ENCODE assay signal across 16 cellular contexts in the genomic region with DNA sequence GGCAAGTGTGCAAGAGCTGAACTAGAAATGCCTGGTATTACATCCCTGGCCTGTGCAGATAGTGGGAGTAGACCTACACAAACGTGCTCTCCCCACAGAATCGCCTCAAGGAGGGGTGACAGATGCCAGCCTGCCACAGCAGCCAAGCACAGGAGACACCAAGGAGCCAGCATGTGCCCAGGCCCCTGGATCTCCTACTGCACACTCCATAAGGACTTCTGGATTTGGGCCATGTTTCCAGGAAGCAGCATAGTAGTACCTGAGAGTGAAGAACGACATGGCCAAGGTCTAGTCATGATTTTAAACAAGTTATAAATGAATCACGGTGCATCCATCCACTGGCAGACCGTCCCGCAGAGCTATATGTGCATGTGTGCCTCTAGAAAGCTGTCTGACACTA.
DNase-seq lines count a peak whose midpoint lies in the region; ATAC-seq and TF ChIP-seq lines count a peak whose summit lies in the region.
"Had no signal": no experiment of that assay in that cellular context is flagged by ENCODE, and none has a peak within 500 bp of the region (broad histone marks: within the 10 kb centered on the region; RNA-seq: fewer than 3 reads in every experiment).

No MANE protein-coding gene starts in this region.

- H3K4me2 ChIP-seq in neuronal stem cell (ENCODE audit: insufficient read depth, low read length, poor library complexity, severe bottlenecking), result no peak overlapping the region

- H3K18ac ChIP-seq in neuronal stem cell (ENCODE audit: low read length), result no peak overlapping the region

- no peak overlapping the region for H3K4ac ChIP-seq in neuronal stem cell (ENCODE audit: low read length)

- no peak for TF ChIP-seq CTCF in adrenal gland (IDR thresholded peaks at IDR 0.05)

- DNase-seq in NCI-H1694 treated with DMSO at 0.1 percent for 48 hours (lab: John Stamatoyannopoulos, UW), result peak; percentile 15
- no peak for DNase-seq in NCI-H1694 (lab: John Stamatoyannopoulos, UW)
- DNase-seq in H7, result peak; percentile 13
- DNase-seq in activated CD8-positive, alpha-beta memory T cell treated with anti-CD3 and anti-CD28 coated beads, Interleukin-2, amount 50 U/mL, for 48 hours, result peak; percentile 38
- no peak for DNase-seq in neuronal stem cell (ENCODE audit: low spot score)
- no peak for DNase-seq in adrenal gland
- DNase-seq in C1 segment of cervical spinal cord (lab: John Stamatoyannopoulos, UW), result no peak
- DNase-seq: CD4-positive, CD25-positive, alpha-beta regulatory T cell; COR-L47; IMR-90; NCI-H1417; NCI-H2029 treated with DMSO at 0.1 percent for 48 hours; NCI-H510A; SJCRH30 had no signal

- no peak overlapping the region for H3K27ac ChIP-seq in neuronal stem cell (replicated peaks; ENCODE audit: low read length)
- H3K27ac ChIP-seq in adrenal gland, result no peak overlapping the region
- H3K27ac ChIP-seq: SJCRH30 had no signal

- H2AFZ ChIP-seq in neuronal stem cell (ENCODE audit: low read length), result no peak overlapping the region

- H3K23ac ChIP-seq in neuronal stem cell (ENCODE audit: low read depth, low read length, poor library complexity), result peak overlapping the region; percentile 26

- no peak overlapping the region for H2BK12ac ChIP-seq in neuronal stem cell (ENCODE audit: low read length)

- H4K91ac ChIP-seq in neuronal stem cell (ENCODE audit: low read depth, low read length, poor library complexity), result no peak overlapping the region

- no peaks in the 10 kb centered on the region for H3K79me1 ChIP-seq in neuronal stem cell (ENCODE audit: low read depth, low read length)

- no peaks in the 10 kb centered on the region for H3K27me3 ChIP-seq in H7 (ENCODE audit: control insufficient read depth, insufficient read depth, low read length)
- H3K27me3 ChIP-seq in neuronal stem cell (ENCODE audit: control insufficient read depth in 3 of 3, insufficient read depth in 3 of 3, low read depth in 1 of 3, low read length in 3 of 3), result no peaks in the 10 kb centered on the region
- H3K27me3 ChIP-seq in adrenal gland, result no peaks in the 10 kb centered on the region
- H3K27me3 ChIP-seq: SJCRH30 had no signal

- H2BK5ac ChIP-seq in neuronal stem cell (ENCODE audit: low read length), result no peak overlapping the region

- H3K14ac ChIP-seq in neuronal stem cell (ENCODE audit: low read length), result no peak overlapping the region

- no peak for ATAC-seq in GM18498 (IDR thresholded peaks at IDR 0.05; ENCODE audit: unreplicated experiment)
- ATAC-seq: Panc1 had no signal

- H2BK120ac ChIP-seq in neuronal stem cell (ENCODE audit: low read depth, low read length), result no peak overlapping the region

- no peak overlapping the region for H2AK5ac ChIP-seq in neuronal stem cell (ENCODE audit: low read depth, low read length)

- H3K4me1 ChIP-seq in neuronal stem cell (ENCODE audit: control insufficient read depth in 2 of 2, insufficient read depth in 1 of 2, low read depth in 1 of 2, low read length in 2 of 2), result no peaks in the 10 kb centered on the region
- H3K4me1 ChIP-seq in adrenal gland (replicated peaks in 1 of 2), result no peaks in the 10 kb centered on the region
- H3K4me1 ChIP-seq: SJCRH30 had no signal

- H4K8ac ChIP-seq in neuronal stem cell (ENCODE audit: low read depth, low read length), result no peak overlapping the region

- H2BK15ac ChIP-seq in neuronal stem cell (ENCODE audit: low read length), result no peak overlapping the region

- no CpG with 5 or more reads among the region's 6 CpGs for WGBS in neuronal stem cell (ENCODE audit: extremely low coverage in 2 of 2, insufficient read length in 2 of 2, insufficient replicate concordance in 1 of 2), 2 donors
- WGBS in adrenal gland, 4 donors, result 60 to 76% (median 71%) methylated on average over 5 to 6 of the region's 6 CpGs

- no peak overlapping the region for H3K9ac ChIP-seq in neuronal stem cell (ENCODE audit: low read depth, low read length, poor library complexity)

- H3K9me3 ChIP-seq in neuronal stem cell (replicated peaks in 1 of 2; ENCODE audit: control insufficient read depth in 2 of 2, insufficient read depth in 1 of 2, low read depth in 1 of 2, low read length in 2 of 2) (no peaks in the 10 kb centered on the region), adrenal gland (replicated peaks in 1 of 3) (no peaks in the 10 kb centered on the region)
- H3K9me3 ChIP-seq: SJCRH30 had no signal

- H3K36me3 ChIP-seq in H7 (replicated peaks; ENCODE audit: control insufficient read depth, insufficient read depth, low read length) (no peaks in the 10 kb centered on the region), neuronal stem cell (replicated peaks in 1 of 2; ENCODE audit: control insufficient read depth in 2 of 2, insufficient read depth in 2 of 2, low read length in 2 of 2) (no peaks in the 10 kb centered on the region), adrenal gland (replicated peaks in 1 of 2) (no peaks in the 10 kb centered on the region)
- H3K36me3 ChIP-seq: SJCRH30 had no signal

- intact Hi-C loops in adrenal gland (cut with DNase I), result no loop called here

- no peak overlapping the region for H3K4me3 ChIP-seq in H7 (ENCODE audit: insufficient read depth, low read depth, low read length)
- no peak overlapping the region for H3K4me3 ChIP-seq in neuronal stem cell (ENCODE audit: low read length in 2 of 2)
- H3K4me3 ChIP-seq in adrenal gland, result no peak overlapping the region
- H3K4me3 ChIP-seq: SJCRH30 had no signal

- TF ChIP-seq POLR2A in adrenal gland (IDR thresholded peaks at IDR 0.05), result no peak

Comparison
In these comparisons a context has a peak if more than half of its experiments do, and no peak if none do; other contexts are left out.
1. DNase-seq: peak in NCI-H1694 treated with DMSO at 0.1 percent for 48 hours (single experiment), H7 (single experiment) and activated CD8-positive, alpha-beta memory T cell treated with anti-CD3 and anti-CD28 coated beads, Interleukin-2, amount 50 U/mL, for 48 hours (single experiment); none in NCI-H1694 (single experiment), neuronal stem cell (single experiment), adrenal gland (0 of 7) and C1 segment of cervical spinal cord (0 of 14).